In genomic region chr9:127778280-127779135, GRCh38 we compare ENCODE assay signal across 1 cellular context.
TF ChIP-seq lines count a peak whose summit lies in the region.

TSS of gene SH2D3C (minus strand) at chr9:127778666. CDS start at chr9:127778627, 39 bp downstream.

TF ChIP-seq in GM12878, 131 proteins besides CTCF, POLR2A, EP300 and RAD21 (continued from another document):
- TF ChIP-seq NKRF (conservative IDR thresholded peaks at IDR 0.05): 0 out of 2 replicates have a peak, but pooled peaks have one; percentile 8
